In the genomic region with DNA sequence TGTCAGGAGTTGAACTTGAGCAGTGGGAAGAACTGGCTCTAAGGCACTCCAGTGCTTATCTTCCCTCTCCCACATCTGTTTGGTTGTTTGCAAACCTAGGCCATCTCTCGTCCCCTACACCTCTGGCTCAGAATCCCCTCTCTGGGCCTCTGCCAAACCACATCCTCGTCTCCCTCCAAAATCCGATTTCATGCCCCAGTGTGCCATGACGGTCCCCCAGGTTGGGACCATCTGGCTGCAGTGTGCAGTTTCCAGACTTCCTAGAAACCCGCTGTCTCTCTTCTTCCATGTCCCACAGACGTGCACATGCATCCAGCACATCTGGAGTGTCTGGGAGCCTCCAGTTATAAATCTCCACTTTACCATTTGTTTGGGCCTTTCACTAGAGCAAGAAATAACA, we compare ENCODE assay signal across 28 cellular contexts.
"Had no signal": no experiment of that assay in that cellular context is flagged by ENCODE, and none has a peak within 500 bp of the region (broad histone marks: within the 10 kb centered on the region; RNA-seq: fewer than 3 reads in every experiment).

No MANE protein-coding gene starts in this region.

- H3K27ac ChIP-seq: dorsolateral prefrontal cortex, epithelial cell of prostate, gastrocnemius medialis, ovary, psoas muscle, sigmoid colon, stomach, thyroid gland had no signal

- H3K4me3 Mint-ChIP-seq: memory B cell; mesothelial cell of epicardium; naive B cell; natural killer cell treated with Interleukin-12 subunit alpha and Interleukin-12 subunit beta and Interleukin-15 and Interleukin-18, amount 100 ng/mL, for 72 hours; stimulated activated effector memory CD8-positive, alpha-beta T cell treated with anti-CD3 and anti-CD28 coated beads, Interleukin-12 subunit alpha, Interleukin-12 subunit beta, amount 100 ng/mL, for 72 hours had no signal

- H3K36me3 Mint-ChIP-seq: memory B cell; mesothelial cell of epicardium; naive B cell; natural killer cell treated with Interleukin-12 subunit alpha and Interleukin-12 subunit beta and Interleukin-15 and Interleukin-18, amount 100 ng/mL, for 72 hours; stimulated activated effector memory CD8-positive, alpha-beta T cell treated with anti-CD3 and anti-CD28 coated beads, Interleukin-12 subunit alpha, Interleukin-12 subunit beta, amount 100 ng/mL, for 72 hours had no signal

- H3K27ac Mint-ChIP-seq: memory B cell; mesothelial cell of epicardium; natural killer cell treated with Interleukin-12 subunit alpha and Interleukin-12 subunit beta and Interleukin-15 and Interleukin-18, amount 100 ng/mL, for 72 hours; stimulated activated effector memory CD8-positive, alpha-beta T cell treated with anti-CD3 and anti-CD28 coated beads, Interleukin-12 subunit alpha, Interleukin-12 subunit beta, amount 100 ng/mL, for 72 hours had no signal

- H3K4me3 ChIP-seq: dorsolateral prefrontal cortex, gastrocnemius medialis, lung, mucosa of descending colon, ovary, psoas muscle, sigmoid colon, stomach, thyroid gland had no signal

- DNase-seq: dorsolateral prefrontal cortex; effector CD4-positive, alpha-beta T cell; foreskin fibroblast; gastrocnemius medialis; head of caudate nucleus; kidney; mucosa of descending colon; naive B cell; occipital lobe; ovary; posterior cingulate gyrus; psoas muscle; right cardiac atrium; sigmoid colon; stimulated activated CD4-positive, alpha-beta T cell treated with anti-CD3 and anti-CD28 coated beads, Interleukin-2, amount 100 ng/mL, for 24 hours; stimulated activated CD4-positive, alpha-beta T cell treated with anti-CD3 and anti-CD28 coated beads, Interleukin-4, amount 100 ng/mL, for 24 hours; stimulated activated naive CD4-positive, alpha-beta T cell treated with Interleukin-2 at 50 U/mL for 16 hours; stomach; thyroid gland; trophoblast cell had no signal

- H3K27me3 ChIP-seq: dorsolateral prefrontal cortex, gastrocnemius medialis, ovary, sigmoid colon, stomach, thyroid gland had no signal

- ATAC-seq: esophagus mucosa; gastrocnemius medialis; left lobe of liver; mucosa of descending colon; natural killer cell treated with Interleukin-12 subunit alpha and Interleukin-12 subunit beta and Interleukin-15 and Interleukin-18, amount 100 ng/mL, for 72 hours; psoas muscle; right cardiac atrium; stimulated activated effector memory CD8-positive, alpha-beta T cell treated with anti-CD3 and anti-CD28 coated beads, Interleukin-12 subunit alpha, Interleukin-12 subunit beta, amount 100 ng/mL, for 72 hours had no signal

- H3K36me3 ChIP-seq: gastrocnemius medialis, ovary, sigmoid colon, stomach, thyroid gland had no signal

- H3K9me3 Mint-ChIP-seq: mesothelial cell of epicardium; natural killer cell treated with Interleukin-12 subunit alpha and Interleukin-12 subunit beta and Interleukin-15 and Interleukin-18, amount 100 ng/mL, for 72 hours had no signal

- H3K4me1 Mint-ChIP-seq: memory B cell; stimulated activated effector memory CD8-positive, alpha-beta T cell treated with anti-CD3 and anti-CD28 coated beads, Interleukin-12 subunit alpha, Interleukin-12 subunit beta, amount 100 ng/mL, for 72 hours had no signal

- H3K9me3 ChIP-seq: gastrocnemius medialis, mucosa of descending colon, ovary, psoas muscle, sigmoid colon, stomach, thyroid gland had no signal

- H3K4me1 ChIP-seq: gastrocnemius medialis, psoas muscle, sigmoid colon, stomach, thyroid gland had no signal
